In the genomic region with DNA sequence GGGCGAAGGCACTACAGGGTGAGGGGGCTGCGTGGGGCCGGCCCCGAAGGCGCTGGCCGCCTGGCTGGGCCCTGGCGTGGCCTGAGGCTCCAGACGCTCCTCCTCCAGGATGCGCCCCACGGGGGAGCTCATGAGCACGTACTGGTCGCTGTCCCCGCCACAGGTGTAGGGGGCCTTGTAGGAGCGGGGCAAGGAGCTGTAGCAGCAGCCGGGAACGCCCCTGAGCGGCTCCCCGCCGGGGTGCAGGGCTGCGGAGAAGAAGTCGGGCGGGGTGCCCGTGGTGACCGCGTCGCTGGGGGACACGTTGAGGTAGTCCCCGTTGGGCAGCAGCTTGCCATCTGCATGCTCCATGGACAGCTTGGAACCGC, we compare ENCODE assay signal across 10 cellular contexts. TPM values are rescaled to one million over a fixed set of nuclear protein-coding genes. Genes with fewer than 3 reads are reported as not detected.
DNase-seq lines count a peak whose midpoint lies in the region; ATAC-seq and TF ChIP-seq lines count a peak whose summit lies in the region.
"Had no signal": no experiment of that assay in that cellular context is flagged by ENCODE, and none has a peak within 500 bp of the region (broad histone marks: within the 10 kb centered on the region; RNA-seq: fewer than 3 reads in every experiment).

No MANE protein-coding gene starts in this region.

- ATAC-seq in SK-N-SH treated with all-trans-retinoic acid at 6 μM for 48 hours, result peak; percentile 2
- ATAC-seq: HCT116, left colon had no signal

- H3K4me1 Mint-ChIP-seq in activated T-helper 2 cell treated with anti-CD3 and anti-CD28 coated beads, Interferon-gamma antibody, Interleukin-2, Interleukin-4, amounts not matched to agents 10 μg/mL and 5 μg/mL and 100 μg/mL, durations not matched to agents 14 hours and 24 hours and 36 hours (ENCODE audit: low read depth), result peaks cover 32% of the 10 kb centered on the region

- TF ChIP-seq CTCF in foreskin fibroblast (IDR thresholded peaks at IDR 0.05; ENCODE audit: low read depth, low read length), result no peak
- no peak for TF ChIP-seq CTCF in suprapubic skin (IDR thresholded peaks at IDR 0.05)

- no peak for TF ChIP-seq POLR2A in suprapubic skin (IDR thresholded peaks at IDR 0.05)

- peaks cover 30% of the 10 kb centered on the region for H3K36me3 ChIP-seq in suprapubic skin

- TF ChIP-seq EP300 in suprapubic skin (IDR thresholded peaks at IDR 0.05), result no peak

- peak; percentile 64 for DNase-seq in activated effector memory CD4-positive, alpha-beta T cell treated with anti-CD3 and anti-CD28 coated beads, Interleukin-2, amount 50 U/mL, for 16 hours
- DNase-seq in activated effector memory CD4-positive, alpha-beta T cell treated with Interleukin-2 at 50 U/mL for 16 hours, result no peak
- DNase-seq in foreskin fibroblast (peak in 1 of 2 donors; percentile 41), suprapubic skin (ENCODE audit: low spot score in 2 of 2) (no peak), NCI-H1930 (lab: John Stamatoyannopoulos, UW) (no peak), NK-92 (lab: John Stamatoyannopoulos, UW; ENCODE audit: unreplicated experiment) (no peak)
- no peak for DNase-seq in activated T-helper 2 cell treated with anti-CD3 and anti-CD28 coated beads, Interferon-gamma antibody, Interleukin-2, Interleukin-4, amounts not matched to agents 10 μg/mL and 5 μg/mL and 100 μg/mL, durations not matched to agents 14 hours and 24 hours and 36 hours (ENCODE audit: low spot score)
- DNase-seq: left colon had no signal

- no peaks in the 10 kb centered on the region for H3K9me3 ChIP-seq in suprapubic skin

- peaks cover 26% of the 10 kb centered on the region for H3K36me3 Mint-ChIP-seq in activated T-helper 2 cell treated with anti-CD3 and anti-CD28 coated beads, Interferon-gamma antibody, Interleukin-2, Interleukin-4, amounts not matched to agents 10 μg/mL and 5 μg/mL and 100 μg/mL, durations not matched to agents 14 hours and 24 hours and 36 hours (ENCODE audit: low read depth)

- H3K27ac Mint-ChIP-seq in activated T-helper 2 cell treated with anti-CD3 and anti-CD28 coated beads, Interferon-gamma antibody, Interleukin-2, Interleukin-4, amounts not matched to agents 10 μg/mL and 5 μg/mL and 100 μg/mL, durations not matched to agents 14 hours and 24 hours and 36 hours, result no peak overlapping the region

- intact Hi-C loops in activated T-helper 2 cell treated with anti-CD3 and anti-CD28 coated beads, Interferon-gamma antibody, Interleukin-2, Interleukin-4, amounts not matched to agents 10 μg/mL and 5 μg/mL and 100 μg/mL, durations not matched to agents 14 hours and 24 hours and 36 hours (cut with micrococcal nuclease), result loop anchor here (10.0 kb wide), 2 partner anchors 639 to 831 kb away; partner anchors contain the start of gene NAXD

- H3K4me3 ChIP-seq in foreskin fibroblast (ENCODE audit: low read depth in 1 of 2, low read length in 2 of 2), result peak overlapping the region; percentile 41 to 55
- peak overlapping the region; percentile 84 for H3K4me3 ChIP-seq in suprapubic skin

- peaks cover 62% of the 10 kb centered on the region for H3K4me1 ChIP-seq in suprapubic skin

- H3K27me3 ChIP-seq in suprapubic skin, result no peaks in the 10 kb centered on the region

- peaks cover 3% of the 10 kb centered on the region for H3K27me3 Mint-ChIP-seq in activated T-helper 2 cell treated with anti-CD3 and anti-CD28 coated beads, Interferon-gamma antibody, Interleukin-2, Interleukin-4, amounts not matched to agents 10 μg/mL and 5 μg/mL and 100 μg/mL, durations not matched to agents 14 hours and 24 hours and 36 hours (ENCODE audit: low read depth)

- no peak overlapping the region for H3K27ac ChIP-seq in suprapubic skin

- no peak overlapping the region for H3K4me3 Mint-ChIP-seq in activated T-helper 2 cell treated with anti-CD3 and anti-CD28 coated beads, Interferon-gamma antibody, Interleukin-2, Interleukin-4, amounts not matched to agents 10 μg/mL and 5 μg/mL and 100 μg/mL, durations not matched to agents 14 hours and 24 hours and 36 hours (ENCODE audit: low read depth)

- WGBS in suprapubic skin, result no CpG with 5 or more reads among the region's 29 CpGs

- no peaks in the 10 kb centered on the region for H3K9me3 Mint-ChIP-seq in activated T-helper 2 cell treated with anti-CD3 and anti-CD28 coated beads, Interferon-gamma antibody, Interleukin-2, Interleukin-4, amounts not matched to agents 10 μg/mL and 5 μg/mL and 100 μg/mL, durations not matched to agents 14 hours and 24 hours and 36 hours

TF ChIP-seq in SK-N-SH treated with all-trans-retinoic acid at 6 μM for 48 hours, 23 proteins besides CTCF, POLR2A, EP300 and RAD21:
- TF ChIP-seq PPARA (CRISPR knock-in tag; IDR thresholded peaks at IDR 0.05; ENCODE audit: borderline replicate concordance), result no peak

RNA-seq across cellular contexts. Expression of gene IRS2, which starts 3.0 kb away (rescaled TPM):
- 10 to 100 TPM; 41.1 to 62.5 (median 51.8) TPM for total RNA-seq in suprapubic skin
- 5.0 and 5.5 TPM in 2 replicates for total RNA-seq in activated T-helper 2 cell treated with anti-CD3 and anti-CD28 coated beads, Interferon-gamma antibody, Interleukin-2, Interleukin-4, amounts not matched to agents 10 μg/mL and 5 μg/mL and 100 μg/mL, durations not matched to agents 14 hours and 24 hours and 36 hours
